In the genomic region with DNA sequence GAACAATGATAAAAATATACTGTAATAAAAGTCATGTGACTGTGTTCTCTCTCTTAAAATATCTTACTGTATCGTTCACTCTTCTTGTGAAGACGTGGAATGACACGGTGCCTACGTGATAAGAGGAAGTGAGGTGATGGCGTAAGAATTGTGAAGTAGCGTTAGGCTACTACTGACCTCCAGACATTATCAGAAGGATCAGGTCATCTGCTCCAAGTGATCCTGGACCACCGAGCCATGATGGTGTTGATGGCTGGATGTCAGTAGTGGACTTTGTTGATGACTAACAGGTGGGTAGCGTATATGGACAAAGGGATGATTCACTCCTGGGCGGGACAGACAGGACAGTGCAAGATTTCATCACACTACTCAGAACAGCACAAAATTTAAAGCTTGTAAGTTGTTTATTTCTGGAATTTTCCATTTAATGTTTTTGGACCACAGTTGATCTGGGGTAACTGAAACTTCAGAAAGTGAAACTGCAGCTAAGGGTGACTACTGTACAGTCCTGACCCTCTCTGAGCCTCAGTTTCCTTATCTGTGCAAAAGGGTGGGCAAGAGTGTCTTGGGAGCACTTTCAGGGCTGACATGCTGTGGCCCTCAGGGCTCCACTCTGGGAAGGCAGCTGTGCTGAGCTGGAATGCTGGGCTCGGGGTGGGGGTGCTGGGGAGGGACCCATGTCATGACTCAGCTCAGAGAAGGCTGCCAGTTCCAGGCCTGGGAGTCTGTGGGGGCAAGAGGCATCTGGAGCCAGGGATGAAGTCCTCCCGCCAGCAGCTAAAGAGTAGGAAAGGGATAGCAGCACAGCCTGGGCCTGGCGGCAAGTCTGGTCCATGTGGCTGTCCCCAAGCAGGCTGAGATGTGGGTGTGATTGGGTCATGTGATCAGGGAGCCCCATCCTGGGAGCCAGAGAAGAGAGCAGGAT, we compare ENCODE assay signal across 8 cellular contexts. TPM values are rescaled to one million over a fixed set of nuclear protein-coding genes. Genes with fewer than 3 reads are reported as not detected.
A peak's percentile ranks its signal among the peaks of the same experiment; 100 is the strongest.
DNase-seq lines count a peak whose midpoint lies in the region; ATAC-seq and TF ChIP-seq lines count a peak whose summit lies in the region.

No MANE protein-coding gene starts in this region.

- no peaks in the 10 kb centered on the region for H3K27me3 ChIP-seq in upper lobe of left lung

- ATAC-seq in upper lobe of left lung (ENCODE audit: low FRiP score in 2 of 2) (peak; percentile 30 to 87), GM18868 (IDR thresholded peaks at IDR 0.05; ENCODE audit: unreplicated experiment) (no peak)

- TF ChIP-seq CTCF in lower leg skin (IDR thresholded peaks at IDR 0.05) (no peak), upper lobe of left lung (IDR thresholded peaks at IDR 0.05) (no peak)

- TF ChIP-seq EP300 in upper lobe of left lung (IDR thresholded peaks at IDR 0.05), result peak in 1 of 4 donors; percentile 37

- WGBS in lower leg skin, 2 donors, result 57 to 61% methylated on average over 12 of the region's 12 CpGs
- 58 to 60% methylated on average over 11 to 12 of the region's 12 CpGs for WGBS in upper lobe of left lung, 2 donors

- peak; percentile 96 for DNase-seq in M059J (ENCODE audit: low read depth)
- DNase-seq in brain pericyte (ENCODE audit: low read depth, low spot score), result peak; percentile 65
- DNase-seq in lower leg skin (ENCODE audit: low spot score in 2 of 2), result peak; percentile 83 to 96
- peak in 1 of 2 donors; percentile 41 for DNase-seq in upper lobe of left lung
- no peak for DNase-seq in T-helper 1 cell
- DNase-seq in NAMALWA (ENCODE audit: low spot score), result no peak
- DNase-seq in activated gamma-delta T cell (lab: John Stamatoyannopoulos, UW), result no peak

- intact Hi-C loops in lower leg skin (cut with DNase I; ENCODE audit: low total_unique reads), result no loop called here

- H3K4me1 ChIP-seq in upper lobe of left lung, result peaks cover 21 to 32% (median 32%) of the 10 kb centered on the region in 4 donors

- H3K36me3 ChIP-seq in upper lobe of left lung, result no peaks in the 10 kb centered on the region

- peak overlapping the region; percentile 72 to 79 (median 77) for H3K27ac ChIP-seq in upper lobe of left lung

- no peaks in the 10 kb centered on the region for H3K9me3 ChIP-seq in upper lobe of left lung

- H3K4me3 ChIP-seq in lower leg skin (ENCODE audit: low read depth, poor library complexity, severe bottlenecking) (no peak overlapping the region), upper lobe of left lung (peak overlapping the region in 1 of 4 donors; percentile 15)

- TF ChIP-seq POLR2A in lower leg skin (IDR thresholded peaks at IDR 0.05) (no peak), upper lobe of left lung (IDR thresholded peaks at IDR 0.05) (no peak)

RNA-seq across cellular contexts. Expression of gene PDGFRB, which starts 12.6 kb away (rescaled TPM):
- 23.5 and 44.4 TPM in 2 replicates for total RNA-seq in M059J (2014; rRNA removed; shearing (Covaris generic))
- total RNA-seq in lower leg skin (10 to 100 TPM; 33.9 to 88.7 (median 41.7) TPM), upper lobe of left lung (100 to 1,000 TPM in 2 of 6 donors, 10 to 100 TPM in 4; 26.6 to 155 (median 81.5) TPM)

RNA-seq across cellular contexts. Expression of gene CDX1, which starts 23.5 kb away (rescaled TPM):
- total RNA-seq in M059J (2014; rRNA removed; shearing (Covaris generic)), result not detected in 2 replicates
- total RNA-seq in lower leg skin (not detected), upper lobe of left lung (under 1 TPM in 2 of 6 donors, not detected in 4; 0.17 to 0.30 TPM)

RNA-seq across cellular contexts. Expression of gene SLC6A7, which starts 46.8 kb away (rescaled TPM):
- not detected in 2 replicates for total RNA-seq in M059J (2014; rRNA removed; shearing (Covaris generic))
- under 1 TPM in 1 of 4 donors, not detected in 3; 0.88 TPM for total RNA-seq in lower leg skin
- total RNA-seq in upper lobe of left lung, result under 1 TPM in 1 of 6 donors, not detected in 5; 0.44 TPM

RNA-seq across cellular contexts. Expression of gene CSF1R, which starts 56.7 kb away (rescaled TPM):
- total RNA-seq in M059J (2014; rRNA removed; shearing (Covaris generic)), result 0.22 and 2.4 TPM in 2 replicates
- total RNA-seq in lower leg skin (10 to 100 TPM; 17.9 to 27.3 (median 23.9) TPM), upper lobe of left lung (100 to 1,000 TPM in 1 of 6 donors, 10 to 100 TPM in 5; 13.9 to 101 (median 57.9) TPM)

Comparison
In these comparisons a context has a peak if more than half of its experiments do, and no peak if none do; other contexts are left out.
1. DNase-seq: peak in M059J (single experiment), brain pericyte (single experiment) and lower leg skin (2 of 2); none in T-helper 1 cell (0 of 5), NAMALWA (single experiment) and activated gamma-delta T cell (single experiment).